ENCODE assay signal across 1 cellular context in genomic region chr7:80467069-80467468, GRCh38.
TF ChIP-seq lines count a peak whose summit lies in the region.

No MANE protein-coding gene starts in this region.

TF ChIP-seq in IMR-90, 13 proteins besides CTCF, POLR2A, EP300 and RAD21 (continued from another document):
- TF ChIP-seq MAFK (IDR thresholded peaks at IDR 0.05; ENCODE audit: low read depth, low read length) (no peak), BHLHE40 (IDR thresholded peaks at IDR 0.05; ENCODE audit: low read depth, low read length) (no peak)
